In the genomic region with DNA sequence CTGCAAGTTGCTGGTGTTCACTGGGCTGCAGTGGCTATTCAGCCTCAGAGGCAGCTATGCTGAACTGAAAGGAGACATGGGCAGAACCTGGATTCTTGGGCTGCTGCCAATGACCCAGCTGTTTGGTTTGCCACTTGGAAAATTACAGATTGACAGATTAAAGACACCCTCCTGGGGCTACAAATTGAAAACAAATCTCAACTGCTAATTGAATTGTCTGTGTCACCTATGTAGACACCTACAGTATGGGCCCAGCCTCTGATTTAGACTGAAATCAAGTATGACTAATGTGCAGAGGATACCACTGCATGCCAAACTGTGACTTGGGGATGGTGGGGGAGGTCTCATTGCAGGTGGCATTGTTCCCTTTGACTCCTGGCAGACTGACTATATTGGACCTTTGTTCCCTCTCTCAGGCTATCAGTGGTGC, we compare ENCODE assay signal across 9 cellular contexts. TPM values are rescaled to one million over a fixed set of nuclear protein-coding genes. Genes with fewer than 3 reads are reported as not detected.
DNase-seq lines count a peak whose midpoint lies in the region; ATAC-seq and TF ChIP-seq lines count a peak whose summit lies in the region.
"Had no signal": no experiment of that assay in that cellular context is flagged by ENCODE, and none has a peak within 500 bp of the region (broad histone marks: within the 10 kb centered on the region; RNA-seq: fewer than 3 reads in every experiment).

No MANE protein-coding gene starts in this region.

- TF ChIP-seq POLR2A in lower leg skin (IDR thresholded peaks at IDR 0.05) = no peak

- H3K4me3 ChIP-seq in fibroblast of pulmonary artery (replicated peaks; ENCODE audit: low read depth, low read length) = no peak overlapping the region
- no peak overlapping the region for H3K4me3 ChIP-seq in lower leg skin (ENCODE audit: low read depth, poor library complexity, severe bottlenecking)

- intact Hi-C loops in lower leg skin (cut with DNase I; ENCODE audit: low total_unique reads) = loop anchor here (10.0 kb wide), 1 partner anchor 57 kb away; no protein-coding TSS in a partner anchor

- H3K9me3 Mint-ChIP-seq in activated naive CD4-positive, alpha-beta T cell treated with anti-CD3 and anti-CD28 coated beads, Interleukin-2, amount 50 U/mL, for 72 hours = no peaks in the 10 kb centered on the region
- no peaks in the 10 kb centered on the region for H3K9me3 Mint-ChIP-seq in stimulated activated naive CD8-positive, alpha-beta T cell treated with anti-CD3 and anti-CD28 coated beads, Interleukin-15, amount 100 ng/mL, for 72 hours

- H3K36me3 Mint-ChIP-seq in activated naive CD4-positive, alpha-beta T cell treated with anti-CD3 and anti-CD28 coated beads, Interleukin-2, amount 50 U/mL, for 72 hours = peaks cover 0 to 7% of the 10 kb centered on the region in 2 donors

- ATAC-seq in activated naive CD4-positive, alpha-beta T cell treated with anti-CD3 and anti-CD28 coated beads, Interleukin-2, amount 50 U/mL, for 72 hours = peak; percentile 60 to 70
- ATAC-seq in stimulated activated naive CD8-positive, alpha-beta T cell treated with anti-CD3 and anti-CD28 coated beads, Interleukin-15, amount 100 ng/mL, for 72 hours = peak; percentile 52

- no peak overlapping the region for H3K4me3 Mint-ChIP-seq in stimulated activated naive CD8-positive, alpha-beta T cell treated with anti-CD3 and anti-CD28 coated beads, Interleukin-15, amount 100 ng/mL, for 72 hours

- H3K27ac Mint-ChIP-seq in activated naive CD4-positive, alpha-beta T cell treated with anti-CD3 and anti-CD28 coated beads, Interleukin-2, amount 50 U/mL, for 72 hours = no peak overlapping the region
- no peak overlapping the region for H3K27ac Mint-ChIP-seq in stimulated activated naive CD8-positive, alpha-beta T cell treated with anti-CD3 and anti-CD28 coated beads, Interleukin-15, amount 100 ng/mL, for 72 hours

- peak in 1 of 2 donors; percentile 6 for DNase-seq in activated naive CD4-positive, alpha-beta T cell treated with anti-CD3 and anti-CD28 coated beads, Interleukin-2, amount 50 U/mL, for 72 hours (ENCODE audit: low spot score in 2 of 2)
- no peak for DNase-seq in activated naive CD4-positive, alpha-beta T cell treated with Interleukin-2 at 50 U/mL for 16 hours
- peak; percentile 3 for DNase-seq in NCI-H226
- DNase-seq in fibroblast of pulmonary artery (ENCODE audit: low read depth) = peak; percentile 13
- no peak for DNase-seq in stimulated activated naive CD8-positive, alpha-beta T cell treated with anti-CD3 and anti-CD28 coated beads, Interleukin-15, amount 100 ng/mL, for 72 hours
- DNase-seq in lower leg skin (ENCODE audit: low spot score in 2 of 2) = no peak
- no peak for DNase-seq in GM10266 (ENCODE audit: extremely low spot score)
- DNase-seq in activated CD4-positive, alpha-beta T cell treated with anti-CD3 and anti-CD28 coated beads, Interleukin-2, amount 50 U/mL, for 1 hour = no peak
- DNase-seq: foreskin melanocyte had no signal

- no peaks in the 10 kb centered on the region for H3K27me3 Mint-ChIP-seq in stimulated activated naive CD8-positive, alpha-beta T cell treated with anti-CD3 and anti-CD28 coated beads, Interleukin-15, amount 100 ng/mL, for 72 hours

- TF ChIP-seq CTCF in fibroblast of pulmonary artery (IDR thresholded peaks at IDR 0.05; ENCODE audit: low read length, missing control alignments) (no peak), lower leg skin (IDR thresholded peaks at IDR 0.05) (no peak), GM10266 (IDR thresholded peaks at IDR 0.05; ENCODE audit: control insufficient read depth, insufficient read depth, low read depth, missing control alignments) (no peak)

- peaks cover 22% of the 10 kb centered on the region for H3K4me1 Mint-ChIP-seq in stimulated activated naive CD8-positive, alpha-beta T cell treated with anti-CD3 and anti-CD28 coated beads, Interleukin-15, amount 100 ng/mL, for 72 hours

RNA-seq across cellular contexts. Expression of a gene that starts 42.8 kb away (rescaled TPM):
- 10 to 100 TPM; 48.7 to 51.2 TPM for total RNA-seq in activated naive CD4-positive, alpha-beta T cell treated with anti-CD3 and anti-CD28 coated beads, Interleukin-2, amount 50 U/mL, for 72 hours
- 10 to 100 TPM; 58.1 to 68.4 (median 65.8) TPM for total RNA-seq in lower leg skin

Comparison
In these comparisons a context has a peak if more than half of its experiments do, and no peak if none do; other contexts are left out.
1. DNase-seq: peak in NCI-H226 (single experiment) and fibroblast of pulmonary artery (single experiment); none in activated naive CD4-positive, alpha-beta T cell treated with Interleukin-2 at 50 U/mL for 16 hours (single experiment), stimulated activated naive CD8-positive, alpha-beta T cell treated with anti-CD3 and anti-CD28 coated beads, Interleukin-15, amount 100 ng/mL, for 72 hours (0 of 2), lower leg skin (0 of 2), GM10266 (single experiment) and activated CD4-positive, alpha-beta T cell treated with anti-CD3 and anti-CD28 coated beads, Interleukin-2, amount 50 U/mL, for 1 hour (single experiment).